ENCODE assay signal across 9 cellular contexts in the genomic region with DNA sequence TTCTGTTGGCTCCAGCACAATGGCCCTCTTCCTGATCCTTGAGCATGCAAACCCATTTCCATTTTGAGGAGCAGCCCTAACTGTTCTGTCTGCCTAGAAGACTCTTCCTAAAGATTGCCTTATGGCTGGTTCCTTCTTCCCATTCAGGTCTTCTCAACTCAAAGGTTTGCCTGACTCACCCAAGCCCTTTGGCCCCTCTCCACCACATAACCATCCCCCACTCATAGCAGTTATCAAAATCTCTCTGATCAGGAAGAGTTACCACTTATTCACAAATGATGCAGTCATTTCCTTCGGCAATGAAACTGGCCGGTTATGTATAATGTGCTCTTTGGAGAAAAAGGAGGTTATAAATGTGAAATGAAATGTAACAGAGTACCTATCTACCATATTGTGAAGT. TPM values are rescaled to one million over a fixed set of nuclear protein-coding genes. Genes with fewer than 3 reads are reported as not detected.
"Had no signal": no experiment of that assay in that cellular context is flagged by ENCODE, and none has a peak within 500 bp of the region (broad histone marks: within the 10 kb centered on the region; RNA-seq: fewer than 3 reads in every experiment).

No MANE protein-coding gene starts in this region.

- H3K4me3 ChIP-seq: GM12878 had no signal

- FAIRE-seq: G401.6, GM12878, GM12891, GM12892, GM18507, GM19239 had no signal

- ATAC-seq: GM12878 had no signal

- DNase-seq: GDM1, GF-D8 had no signal

RNA-seq across cellular contexts. Expression of a gene that starts 8.9 kb away (rescaled TPM):
- total RNA-seq: G401 had no signal
